35 cellular contexts compared by ENCODE assay signal in genomic region chr16:57698812-57699405, GRCh38. TPM values are rescaled to one million over a fixed set of nuclear protein-coding genes. Genes with fewer than 3 reads are reported as not detected.
"Had no signal": no experiment of that assay in that cellular context is flagged by ENCODE, and none has a peak within 500 bp of the region (broad histone marks: within the 10 kb centered on the region; RNA-seq: fewer than 3 reads in every experiment).

No MANE protein-coding gene starts in this region.

- H3K36me3 ChIP-seq: brain microvascular endothelial cell, MG63, SJCRH30, WERI-Rb-1 had no signal

- H3K27me3 Mint-ChIP-seq: activated naive CD8-positive, alpha-beta T cell had no signal

- H3K27me3 ChIP-seq: brain microvascular endothelial cell, MG63 had no signal

- ATAC-seq: activated CD8-positive, alpha-beta memory T cell treated with anti-CD3 and anti-CD28 coated beads, Interleukin-2, amount 10 ng/mL, durations not matched to agents 7 days and 5 days; Panc1 had no signal

- H3K4me3 ChIP-seq: MG63, SJCRH30, SK-N-MC had no signal

- H3K27ac Mint-ChIP-seq: activated CD4-positive, alpha-beta memory T cell treated with anti-CD3 and anti-CD28 coated beads, Interleukin-2, amount 10 ng/mL, durations not matched to agents 7 days and 5 days; activated CD8-positive, alpha-beta memory T cell treated with anti-CD3 and anti-CD28 coated beads, Interleukin-2, amount 10 ng/mL, durations not matched to agents 7 days and 5 days; activated naive CD4-positive, alpha-beta T cell treated with anti-CD3 and anti-CD28 coated beads, Interleukin-2, amount 10 ng/mL, durations not matched to agents 7 days and 5 days; activated naive CD8-positive, alpha-beta T cell had no signal

- H3K36me3 Mint-ChIP-seq: activated CD8-positive, alpha-beta memory T cell treated with anti-CD3 and anti-CD28 coated beads, Interleukin-2, amount 10 ng/mL, durations not matched to agents 7 days and 5 days; activated naive CD4-positive, alpha-beta T cell treated with anti-CD3 and anti-CD28 coated beads, Interleukin-2, amount 10 ng/mL, durations not matched to agents 7 days and 5 days; activated naive CD8-positive, alpha-beta T cell had no signal

- H3K4me1 ChIP-seq: SJCRH30 had no signal

- H3K27ac ChIP-seq: brain microvascular endothelial cell, SJCRH30, SK-N-MC, WERI-Rb-1 had no signal

- H3K9me3 ChIP-seq: MG63, SJCRH30 had no signal

- H3K9me3 Mint-ChIP-seq: activated CD4-positive, alpha-beta memory T cell treated with anti-CD3 and anti-CD28 coated beads, Interleukin-2, amount 10 ng/mL, durations not matched to agents 7 days and 5 days; activated naive CD4-positive, alpha-beta T cell treated with anti-CD3 and anti-CD28 coated beads, Interleukin-2, amount 10 ng/mL, durations not matched to agents 7 days and 5 days had no signal

- H3K4me3 Mint-ChIP-seq: activated CD4-positive, alpha-beta memory T cell treated with anti-CD3 and anti-CD28 coated beads, Interleukin-2, amount 10 ng/mL, durations not matched to agents 7 days and 5 days; activated CD8-positive, alpha-beta memory T cell treated with anti-CD3 and anti-CD28 coated beads, Interleukin-2, amount 10 ng/mL, durations not matched to agents 7 days and 5 days; activated naive CD4-positive, alpha-beta T cell treated with anti-CD3 and anti-CD28 coated beads, Interleukin-2, amount 10 ng/mL, durations not matched to agents 7 days and 5 days; activated naive CD8-positive, alpha-beta T cell had no signal

- DNase-seq: activated CD4-positive, alpha-beta memory T cell treated with anti-CD3 and anti-CD28 coated beads, Interleukin-2, amount 10 ng/mL, durations not matched to agents 7 days and 5 days; activated CD4-positive, alpha-beta T cell treated with anti-CD3 and anti-CD28 coated beads for 1 hour; activated CD4-positive, alpha-beta T cell treated with anti-CD3 and anti-CD28 coated beads for 48 hours; activated CD4-positive, CD25-positive, alpha-beta regulatory T cell; activated CD8-positive, alpha-beta memory T cell treated with anti-CD3 and anti-CD28 coated beads for 24 hours; activated CD8-positive, alpha-beta memory T cell treated with anti-CD3 and anti-CD28 coated beads, Interleukin-2, amount 10 ng/mL, durations not matched to agents 7 days and 5 days; activated CD8-positive, alpha-beta memory T cell treated with anti-CD3 and anti-CD28 coated beads, Interleukin-2, amount 50 U/mL, for 48 hours; activated effector memory CD4-positive, alpha-beta T cell treated with Interleukin-2 at 50 U/mL for 16 hours; activated naive CD4-positive, alpha-beta T cell treated with anti-CD3 and anti-CD28 coated beads, Interleukin-2, amount 10 ng/mL, durations not matched to agents 7 days and 5 days; activated T-cell treated with anti-CD3 and anti-CD28 coated beads, Interleukin-2, amount 50 U/mL, for 48 hours; amniotic stem cell; brain microvascular endothelial cell; Kasumi-1; KBM-7; MG63; NCI-H1048; NCI-H1105 treated with DMSO at 0.1 percent for 48 hours; NCI-H1436; NCI-H1694; NCI-H1930; NCI-H2081 treated with DMSO at 0.1 percent for 48 hours; NCI-H226; NCI-H446 treated with DMSO at 0.1 percent for 48 hours; NCI-H524; SHP77; SJCRH30; T1000; WERI-Rb-1 had no signal

RNA-seq across cellular contexts. Expression of gene DRC7, which starts 4.3 kb away (rescaled TPM):
- total RNA-seq: activated CD4-positive, alpha-beta memory T cell treated with anti-CD3 and anti-CD28 coated beads, Interleukin-2, amount 10 ng/mL, durations not matched to agents 7 days and 5 days; activated CD8-positive, alpha-beta memory T cell treated with anti-CD3 and anti-CD28 coated beads, Interleukin-2, amount 10 ng/mL, durations not matched to agents 7 days and 5 days; aorta; RPMI7951; SJCRH30; T-helper 1 cell treated with Interleukin-12 subunit alpha and Interleukin-12 subunit beta and Interleukin-4 antibody, amounts not matched to agents 30 ng/mL and 1 ng/mL, for 36 hours; T-helper 2 cell treated with Interferon-gamma antibody and Interleukin-4, amounts not matched to agents 100 ng/mL and 5 ng/mL, for 36 hours had no signal

RNA-seq across cellular contexts. Expression of gene ADGRG3, which starts 30.8 kb away (rescaled TPM):
- total RNA-seq: activated CD4-positive, alpha-beta memory T cell treated with anti-CD3 and anti-CD28 coated beads, Interleukin-2, amount 10 ng/mL, durations not matched to agents 7 days and 5 days; activated CD8-positive, alpha-beta memory T cell treated with anti-CD3 and anti-CD28 coated beads, Interleukin-2, amount 10 ng/mL, durations not matched to agents 7 days and 5 days; RPMI7951; SJCRH30; T-helper 1 cell treated with Interleukin-12 subunit alpha and Interleukin-12 subunit beta and Interleukin-4 antibody, amounts not matched to agents 30 ng/mL and 1 ng/mL, for 36 hours; T-helper 2 cell treated with Interferon-gamma antibody and Interleukin-4, amounts not matched to agents 100 ng/mL and 5 ng/mL, for 36 hours had no signal
